Comparison of ENCODE assay signal across 8 cellular contexts in genomic region chr14:55579724-55580400, GRCh38. TPM values are rescaled to one million over a fixed set of nuclear protein-coding genes. Genes with fewer than 3 reads are reported as not detected.
A peak's percentile ranks its signal among the peaks of the same experiment; 100 is the strongest.
DNase-seq lines count a peak whose midpoint lies in the region; ATAC-seq lines count a peak whose summit lies in the region.

Gene KTN1, plus strand, starts transcription at chr14:55580207. Its CDS starts 31,842 bp downstream, at chr14:55612049.

- ATAC-seq in GM18907 (IDR thresholded peaks at IDR 0.05; ENCODE audit: unreplicated experiment) (peak; percentile 76), HG03139 (IDR thresholded peaks at IDR 0.05; ENCODE audit: unreplicated experiment) (peak; percentile 76), left colon (peak; percentile 84)

- H3K27ac ChIP-seq in cingulate gyrus (ENCODE audit: low read depth, low read length): peak within 1 kb of the TSS; percentile 65

- intact Hi-C loops in left colon (cut with DNase I, micrococcal nuclease): no loop called here

- DNase-seq in AG08395 (ENCODE audit: low spot score) (peak; percentile 89), NCI-H446 treated with DMSO at 0.1 percent for 48 hours (lab: John Stamatoyannopoulos, UW) (peak; percentile 61), left colon (peak; percentile 81 to 89)
- DNase-seq in activated CD4-positive, alpha-beta T cell treated with anti-CD3 and anti-CD28 coated beads for 4 hours: peak; percentile 81 to 84
- DNase-seq in stimulated activated CD4-positive, alpha-beta T cell treated with anti-CD3 and anti-CD28 coated beads, Interleukin-1b, Interleukin-23, amount 100 ng/mL, for 48 hours: peak; percentile 81

RNA-seq across cellular contexts. Expression of gene KTN1, which starts in this region (rescaled TPM):
- 100 to 1,000 TPM; 210 to 241 TPM for total RNA-seq in left colon

Comparison
In these comparisons a context has a peak if more than half of its experiments do, and no peak if none do; other contexts are left out.
1. Peak in every context shown above with its lines: DNase-seq, ATAC-seq and H3K27ac ChIP-seq.